In the genomic region with DNA sequence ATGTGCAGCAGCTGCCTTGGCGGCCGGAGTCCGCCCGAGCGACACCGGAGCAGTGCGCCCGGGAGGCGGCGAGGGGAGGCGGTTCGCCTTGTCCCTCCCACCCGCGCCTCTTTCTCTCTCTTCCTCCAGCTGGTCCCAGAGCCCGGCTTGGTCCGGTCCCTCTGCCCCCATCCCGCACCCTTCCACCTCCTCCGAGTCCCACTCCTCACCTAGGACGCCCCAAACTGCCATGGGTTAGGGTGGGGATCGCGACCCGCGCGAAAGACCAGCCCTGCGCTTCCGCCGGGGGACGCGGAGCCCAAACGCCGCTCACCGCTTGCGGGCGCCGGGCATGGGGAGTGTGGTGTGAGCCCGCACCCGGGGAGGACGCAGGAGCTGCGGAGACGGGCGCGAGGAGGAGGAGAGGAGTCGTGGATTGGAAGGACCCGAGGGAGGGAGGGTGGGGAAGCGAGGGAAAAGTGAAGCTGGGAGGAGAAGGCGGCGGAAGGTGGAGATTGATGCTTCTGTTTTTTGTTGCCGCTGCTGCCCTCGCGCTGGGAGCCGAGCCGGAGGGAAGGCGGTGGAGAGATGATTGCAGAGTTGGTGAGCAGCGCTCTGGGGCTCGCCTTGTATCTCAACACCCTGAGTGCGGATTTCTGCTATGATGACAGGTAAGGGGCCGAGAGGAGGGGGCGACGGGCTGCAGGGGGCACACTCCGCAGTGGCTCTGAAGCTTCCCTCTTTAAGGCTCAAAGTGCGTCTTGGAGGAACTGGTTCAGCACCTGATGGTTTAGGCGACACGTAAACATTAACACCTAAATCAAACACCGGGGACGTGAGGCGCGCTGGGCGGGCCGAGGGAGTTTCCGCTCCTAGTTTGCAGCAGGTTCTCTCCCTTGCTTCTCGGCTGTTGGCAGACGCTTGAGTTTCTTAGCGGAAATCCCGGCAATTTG, we compare ENCODE assay signal across 8 cellular contexts. TPM values are rescaled to one million over a fixed set of nuclear protein-coding genes. Genes with fewer than 3 reads are reported as not detected.
DNase-seq lines count a peak whose midpoint lies in the region; ATAC-seq, FAIRE-seq and TF ChIP-seq lines count a peak whose summit lies in the region.

No MANE protein-coding gene starts in this region.

- in situ Hi-C loops in mammary epithelial cell (cut with MboI; ENCODE audit: low sequenced_read_pairs in 2 of 2): no loop called here

- peaks cover 4% of the 10 kb centered on the region for H3K79me2 ChIP-seq in mammary epithelial cell (ENCODE audit: insufficient read depth, low read length)

- CTCF ChIA-PET in mammary epithelial cell (lab: Charles Lee; ENCODE audit: low non-redundant PET): interaction anchor here (0.5 to 0.6 kb wide), 2 partner anchors 19 to 329 kb away, joined by 3 to 4 read pairs; a partner anchor contains a TSS

- peak overlapping the region; percentile 95 for H3K4me2 ChIP-seq in mammary epithelial cell (ENCODE audit: insufficient read depth, low read depth, low read length)

- peak overlapping the region; percentile 68 for H3K27ac ChIP-seq in mammary epithelial cell (ENCODE audit: insufficient read depth, low read depth, low read length)

- no peaks in the 10 kb centered on the region for H3K9me3 ChIP-seq in mammary epithelial cell (replicated peaks; ENCODE audit: insufficient read depth, low read length)

- H3K4me1 ChIP-seq in mammary epithelial cell (ENCODE audit: insufficient read depth, low read length): peaks cover 13% of the 10 kb centered on the region

- no peaks in the 10 kb centered on the region for H3K36me3 ChIP-seq in mammary epithelial cell (ENCODE audit: insufficient read depth, low read length)

- TF ChIP-seq POLR2A in GM18505 (IDR thresholded peaks at IDR 0.05; ENCODE audit: borderline replicate concordance, extremely low read depth, insufficient read depth, insufficient read length): peak; percentile 20

- FAIRE-seq in RCC 7860 (lab: Jason Lieb, UNC): no peak

- no TSS peak for BruUV-seq in mammary epithelial cell (replicated peaks; lab: Mats Ljungman, UMichigan)

- whole genome bisulfite sequencing in mammary epithelial cell (ENCODE audit: low coverage, missing lambda C conversion rate): 2% methylated on average over 36 of the region's 74 CpGs

- intact Hi-C loops in mammary epithelial cell (cut with micrococcal nuclease): loop anchor here (2.0 to 10.0 kb wide), 6 partner anchors 118 to 1816 kb away; no protein-coding TSS in a partner anchor

- no peaks in the 10 kb centered on the region for H4K20me1 ChIP-seq in mammary epithelial cell (ENCODE audit: insufficient read depth, low read length)

- DNase-seq in NCI-H1417 (lab: John Stamatoyannopoulos, UW) (peak; percentile 49 to 94 (median 93)), UCSD-AML1 (lab: John Stamatoyannopoulos, UW; ENCODE audit: unreplicated experiment) (peak; percentile 40), mammary epithelial cell (peak; percentile 71), kidney glomerular epithelial cell (lab: John Stamatoyannopoulos, UW) (peak; percentile 44), RCC 7860 (ENCODE audit: low spot score) (no peak)
- peak; percentile 37 to 39 for DNase-seq in stimulated activated CD4-positive, alpha-beta T cell treated with anti-CD3 and anti-CD28 coated beads, Interleukin-1b, Interleukin-23, amount 100 ng/mL, for 4 hours (ENCODE audit: low read depth in 2 of 2)

- TF ChIP-seq CTCF in mammary epithelial cell (conservative IDR thresholded peaks at IDR 0.05 in 1 of 2, IDR thresholded peaks at IDR 0.05 in 1 of 2; ENCODE audit: extremely low read depth in 1 of 2, insufficient read depth in 1 of 2, low read depth in 1 of 2, low read length in 2 of 2): no peak

- H3K27me3 ChIP-seq in mammary epithelial cell (ENCODE audit: insufficient read depth, low read length): no peaks in the 10 kb centered on the region

- dilution Hi-C loops in mammary epithelial cell (cut with HindIII; ENCODE audit: low sequenced_read_pairs): no loop called here

- H3K9ac ChIP-seq in mammary epithelial cell (ENCODE audit: insufficient read depth, low read length): peak overlapping the region; percentile 82

- H3K4me3 ChIP-seq in mammary epithelial cell (replicated peaks in 1 of 3; ENCODE audit: insufficient read depth in 1 of 3, low read depth in 2 of 3, low read length in 3 of 3): peak overlapping the region; percentile 58 to 99 (median 72)

- H2AFZ ChIP-seq in mammary epithelial cell (ENCODE audit: low read depth, low read length): peak overlapping the region; percentile 93

- ATAC-seq in GM18505 (IDR thresholded peaks at IDR 0.05; ENCODE audit: unreplicated experiment): peak; percentile 36
- peak; percentile 49 for ATAC-seq in HG02642 (IDR thresholded peaks at IDR 0.05; ENCODE audit: poor library complexity, unreplicated experiment)

RNA-seq across cellular contexts. Expression of a gene that starts 0.6 kb away (rescaled TPM):
- 10 to 100 TPM in 1 of 2 donors, 1 to 10 TPM in 1; 7.3 to 23.8 TPM for total RNA-seq in mammary epithelial cell
- 2.7 TPM for polyA plus RNA-seq in mammary epithelial cell
- polyA minus RNA-seq in mammary epithelial cell: 17.6 TPM
